Comparison of ENCODE assay signal across 19 cellular contexts in the genomic region with DNA sequence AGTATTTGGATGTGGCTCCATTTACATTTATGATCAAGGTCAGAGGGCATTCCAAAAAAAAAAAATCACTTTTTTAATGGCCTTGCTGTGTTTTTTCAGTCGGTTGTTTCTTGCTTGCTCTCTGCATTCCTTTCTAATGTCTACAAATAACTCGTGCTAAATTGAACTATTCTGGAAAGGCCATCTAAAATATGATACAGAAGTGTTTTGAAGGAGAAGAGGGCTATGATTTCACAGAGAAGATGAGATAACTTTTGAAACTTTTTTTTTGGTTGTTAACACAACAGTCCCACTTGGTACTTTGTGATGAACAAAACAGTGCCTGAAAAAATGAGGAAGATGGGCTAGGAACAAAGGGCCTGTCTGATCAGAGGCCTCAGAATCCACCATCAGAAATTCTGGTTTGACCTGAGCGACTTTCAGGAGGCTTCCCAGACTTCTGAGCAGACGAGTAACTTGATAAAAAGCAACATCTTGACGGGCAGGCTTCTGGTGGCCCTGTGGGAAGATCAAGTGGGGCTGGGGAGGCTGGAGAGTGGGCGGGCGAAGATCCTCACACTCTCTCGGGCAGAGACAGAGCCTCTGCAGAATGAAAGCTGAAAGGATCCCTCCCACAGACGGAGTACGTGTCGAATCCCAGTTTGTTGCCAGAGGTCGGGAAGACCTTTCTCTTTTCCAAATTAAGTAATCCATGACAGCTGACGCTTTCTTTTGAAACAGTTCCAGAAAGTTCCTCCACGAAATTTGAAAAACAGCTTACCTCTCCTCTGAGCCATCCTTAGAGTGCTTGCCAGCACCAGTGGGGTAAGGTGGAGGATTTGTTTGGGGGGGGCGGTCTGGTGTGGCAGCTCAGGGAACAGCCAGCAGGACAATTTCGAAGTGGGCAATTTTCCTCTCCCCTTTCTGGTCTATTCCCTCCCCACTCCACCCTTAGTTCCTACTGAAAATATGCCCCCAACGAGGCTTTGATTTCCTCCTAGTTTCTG.
DNase-seq lines count a peak whose midpoint lies in the region; ATAC-seq, FAIRE-seq and TF ChIP-seq lines count a peak whose summit lies in the region.
"Had no signal": no experiment of that assay in that cellular context is flagged by ENCODE, and none has a peak within 500 bp of the region (broad histone marks: within the 10 kb centered on the region; RNA-seq: fewer than 3 reads in every experiment).

No MANE protein-coding gene starts in this region.

- intact Hi-C loops in psoas muscle (cut with DNase I), result no loop called here

- no peaks in the 10 kb centered on the region for H3K9me3 Mint-ChIP-seq in endodermal cell
- no peaks in the 10 kb centered on the region for H3K9me3 Mint-ChIP-seq in activated T-cell treated with anti-CD3 and anti-CD28 coated beads, Interleukin-2, amount 50 U/mL, for 4 hours
- H3K9me3 Mint-ChIP-seq: stimulated activated effector memory CD8-positive, alpha-beta T cell treated with anti-CD3 and anti-CD28 coated beads, Interleukin-12 subunit alpha, Interleukin-12 subunit beta, amount 100 ng/mL, for 72 hours; type B pancreatic cell had no signal

- H2AFZ ChIP-seq in keratinocyte (ENCODE audit: control insufficient read depth, low read length), result peak overlapping the region; percentile 2

- H4K20me1 ChIP-seq in keratinocyte (ENCODE audit: control insufficient read depth, extremely low read depth, insufficient read depth, low read length), result no peaks in the 10 kb centered on the region

- no peaks in the 10 kb centered on the region for H3K27me3 ChIP-seq in endodermal cell (ENCODE audit: control insufficient read depth, insufficient read depth, low read length, poor library complexity, severe bottlenecking)
- H3K27me3 ChIP-seq in keratinocyte (ENCODE audit: control insufficient read depth, extremely low read depth, insufficient read depth, low read length), result no peaks in the 10 kb centered on the region
- H3K27me3 ChIP-seq in psoas muscle (ENCODE audit: insufficient read depth in 3 of 3, low read length in 2 of 3), result no peaks in the 10 kb centered on the region
- H3K27me3 ChIP-seq: spleen had no signal

- no peaks in the 10 kb centered on the region for H3K27me3 Mint-ChIP-seq in endodermal cell (ENCODE audit: insufficient read depth)
- no peaks in the 10 kb centered on the region for H3K27me3 Mint-ChIP-seq in activated T-cell treated with anti-CD3 and anti-CD28 coated beads, Interleukin-2, amount 50 U/mL, for 4 hours (ENCODE audit: low read depth)
- H3K27me3 Mint-ChIP-seq: activated CD8-positive, alpha-beta memory T cell treated with anti-CD3 and anti-CD28 coated beads, Interleukin-2, amount 10 ng/mL, durations not matched to agents 7 days and 5 days; type B pancreatic cell had no signal

- peak in 2 of 4 donors; percentile 54 to 61 for ATAC-seq in psoas muscle
- no peak for ATAC-seq in activated T-cell treated with anti-CD3 and anti-CD28 coated beads, Interleukin-2, amount 50 U/mL, for 4 hours
- ATAC-seq: activated CD8-positive, alpha-beta memory T cell treated with anti-CD3 and anti-CD28 coated beads, Interleukin-2, amount 10 ng/mL, durations not matched to agents 7 days and 5 days; stimulated activated effector memory CD8-positive, alpha-beta T cell treated with anti-CD3 and anti-CD28 coated beads, Interleukin-12 subunit alpha, Interleukin-12 subunit beta, amount 100 ng/mL, for 72 hours had no signal

- no peak overlapping the region for H3K4me3 Mint-ChIP-seq in endodermal cell
- H3K4me3 Mint-ChIP-seq in activated T-cell treated with anti-CD3 and anti-CD28 coated beads, Interleukin-2, amount 50 U/mL, for 4 hours, result no peak overlapping the region
- H3K4me3 Mint-ChIP-seq: activated CD8-positive, alpha-beta memory T cell treated with anti-CD3 and anti-CD28 coated beads, Interleukin-2, amount 10 ng/mL, durations not matched to agents 7 days and 5 days; stimulated activated effector memory CD8-positive, alpha-beta T cell treated with anti-CD3 and anti-CD28 coated beads, Interleukin-12 subunit alpha, Interleukin-12 subunit beta, amount 100 ng/mL, for 72 hours; type B pancreatic cell had no signal

- H3K36me3 Mint-ChIP-seq in endodermal cell (ENCODE audit: low read depth), result no peaks in the 10 kb centered on the region
- H3K36me3 Mint-ChIP-seq in activated T-cell treated with anti-CD3 and anti-CD28 coated beads, Interleukin-2, amount 50 U/mL, for 4 hours (ENCODE audit: insufficient read depth), result no peaks in the 10 kb centered on the region
- H3K36me3 Mint-ChIP-seq: stimulated activated effector memory CD8-positive, alpha-beta T cell treated with anti-CD3 and anti-CD28 coated beads, Interleukin-12 subunit alpha, Interleukin-12 subunit beta, amount 100 ng/mL, for 72 hours; type B pancreatic cell had no signal

- H3K36me3 ChIP-seq in endodermal cell (ENCODE audit: control insufficient read depth, insufficient read depth, low read length) (no peaks in the 10 kb centered on the region), keratinocyte (ENCODE audit: control insufficient read depth in 2 of 2, extremely low read depth in 1 of 2, insufficient read depth in 2 of 2, low read length in 2 of 2) (no peaks in the 10 kb centered on the region), psoas muscle (ENCODE audit: insufficient read depth in 1 of 2, low read depth in 1 of 2) (no peaks in the 10 kb centered on the region)
- H3K36me3 ChIP-seq: spleen had no signal

- TF ChIP-seq CTCF in AG10803 (conservative IDR thresholded peaks at IDR 0.05; ENCODE audit: low read length) (no peak), endodermal cell (conservative IDR thresholded peaks at IDR 0.05) (no peak), keratinocyte (optimal IDR thresholded peaks at IDR 0.05 in 1 of 3, IDR thresholded peaks at IDR 0.05 in 1 of 3, conservative IDR thresholded peaks at IDR 0.05 in 1 of 3; ENCODE audit: extremely low read depth in 1 of 3, insufficient read depth in 2 of 3, low read length in 3 of 3) (no peak), psoas muscle (IDR thresholded peaks at IDR 0.05) (no peak)

- H3K9me3 ChIP-seq in endodermal cell (ENCODE audit: control insufficient read depth, low read length), result no peaks in the 10 kb centered on the region
- H3K9me3 ChIP-seq in keratinocyte (ENCODE audit: control insufficient read depth, low read depth, low read length), result no peaks in the 10 kb centered on the region
- H3K9me3 ChIP-seq in psoas muscle, result no peaks in the 10 kb centered on the region
- H3K9me3 ChIP-seq: spleen had no signal

- DNase-seq in AG10803 (ENCODE audit: low read depth), result peak; percentile 4
- DNase-seq in endodermal cell, result no peak
- DNase-seq in keratinocyte (ENCODE audit: low read depth, low spot score), result no peak
- peak; percentile 17 to 50 for DNase-seq in psoas muscle
- no peak for DNase-seq in activated T-cell treated with anti-CD3 and anti-CD28 coated beads, Interleukin-2, amount 50 U/mL, for 4 hours
- no peak for DNase-seq in GM19239 (ENCODE audit: insufficient read length, low spot score)
- DNase-seq in NK-92 treated with Interleukin-12 subunit alpha and Interleukin-12 subunit beta, amount 100 ng/mL, for 24 hours (lab: John Stamatoyannopoulos, UW), result no peak
- no peak for DNase-seq in GM12892 (ENCODE audit: insufficient read length)
- DNase-seq: activated CD4-positive, alpha-beta T cell treated with anti-CD3 and anti-CD28 coated beads for 1 hour; activated CD8-positive, alpha-beta memory T cell treated with anti-CD3 and anti-CD28 coated beads, Interleukin-2, amount 10 ng/mL, durations not matched to agents 7 days and 5 days; activated gamma-delta T cell treated with Interleukin-2 at 50 U/mL for 16 hours; aorta; NCI-H2029 treated with DMSO at 0.1 percent for 48 hours; NCI-H510A; spleen had no signal

- TF ChIP-seq POLR2A in GM12892 (IDR thresholded peaks at IDR 0.05; ENCODE audit: low read depth, low read length), result no peak

- dilution Hi-C loops in keratinocyte (cut with MboI; ENCODE audit: extremely low pct_ligation_motif_present, low sequenced_read_pairs), result no loop called here

- no peak overlapping the region for H3K4me2 ChIP-seq in keratinocyte (ENCODE audit: control insufficient read depth, extremely low read depth, insufficient read depth, low read depth, low read length)

- H3K4me3 ChIP-seq in AG10803 (ENCODE audit: low read length) (no peak overlapping the region), endodermal cell (ENCODE audit: low read length) (no peak overlapping the region), keratinocyte (ENCODE audit: control insufficient read depth in 2 of 3, extremely low read depth in 1 of 3, insufficient read depth in 2 of 3, low read depth in 1 of 3, low read length in 3 of 3) (no peak overlapping the region), psoas muscle (no peak overlapping the region)
- H3K4me3 ChIP-seq: SK-N-MC, spleen had no signal

- H3K27ac Mint-ChIP-seq in endodermal cell, result peak overlapping the region; percentile 19
- H3K27ac Mint-ChIP-seq: activated CD8-positive, alpha-beta memory T cell treated with anti-CD3 and anti-CD28 coated beads, Interleukin-2, amount 10 ng/mL, durations not matched to agents 7 days and 5 days; stimulated activated effector memory CD8-positive, alpha-beta T cell treated with anti-CD3 and anti-CD28 coated beads, Interleukin-12 subunit alpha, Interleukin-12 subunit beta, amount 100 ng/mL, for 72 hours; type B pancreatic cell had no signal

- H3K79me2 ChIP-seq in keratinocyte (ENCODE audit: control insufficient read depth, insufficient read depth, low read length), result no peaks in the 10 kb centered on the region

- no peaks in the 10 kb centered on the region for H3K4me1 ChIP-seq in endodermal cell (ENCODE audit: control insufficient read depth, insufficient read depth, low read length)
- H3K4me1 ChIP-seq in keratinocyte (ENCODE audit: control insufficient read depth, extremely low read depth, insufficient read depth, low read length), result peaks cover 3% of the 10 kb centered on the region
- no peaks in the 10 kb centered on the region for H3K4me1 ChIP-seq in psoas muscle
- H3K4me1 ChIP-seq: spleen had no signal

- H3K27ac ChIP-seq in endodermal cell (ENCODE audit: low read depth, low read length) (peak overlapping the region; percentile 24), keratinocyte (ENCODE audit: control insufficient read depth, insufficient read depth, low read length) (no peak overlapping the region), psoas muscle (peak overlapping the region; percentile 40)
- H3K27ac ChIP-seq: SK-N-MC, spleen had no signal

- no peaks in the 10 kb centered on the region for H3K4me1 Mint-ChIP-seq in endodermal cell
- peaks cover 5% of the 10 kb centered on the region for H3K4me1 Mint-ChIP-seq in activated T-cell treated with anti-CD3 and anti-CD28 coated beads, Interleukin-2, amount 50 U/mL, for 4 hours (ENCODE audit: low read depth)

- H3K9ac ChIP-seq in endodermal cell (ENCODE audit: extremely low read depth, low read length, poor library complexity, severe bottlenecking), result no peak overlapping the region
- no peak overlapping the region for H3K9ac ChIP-seq in keratinocyte (ENCODE audit: control insufficient read depth, extremely low read depth, insufficient read depth, low read length)

- peak; percentile 9 for FAIRE-seq in keratinocyte (lab: Jason Lieb, UNC)
- no peak for FAIRE-seq in GM19239 (lab: Jason Lieb, UNC)
- FAIRE-seq in GM12892 (lab: Jason Lieb, UNC), result no peak
- FAIRE-seq: H1 had no signal

- H3K9me1 ChIP-seq in keratinocyte (ENCODE audit: control insufficient read depth, extremely low read depth, insufficient read depth, low read length), result no peaks in the 10 kb centered on the region

- 77 to 82% methylated on average over 11 to 16 of the region's 17 CpGs for WGBS in endodermal cell (ENCODE audit: insufficient coverage in 1 of 2, insufficient read length in 1 of 2), 2 experiments
- WGBS in psoas muscle, 3 donors, result 28 to 39% (median 34%) methylated on average over 17 of the region's 17 CpGs

Comparison
In these comparisons a context has a peak if more than half of its experiments do, and no peak if none do; other contexts are left out.
1. DNase-seq: peak in AG10803 (single experiment) and psoas muscle (2 of 2); none in endodermal cell (single experiment), keratinocyte (single experiment), activated T-cell treated with anti-CD3 and anti-CD28 coated beads, Interleukin-2, amount 50 U/mL, for 4 hours (single experiment), GM19239 (single experiment), NK-92 treated with Interleukin-12 subunit alpha and Interleukin-12 subunit beta, amount 100 ng/mL, for 24 hours (single experiment) and GM12892 (single experiment).